In genomic region chr5:111077678-111078077, GRCh38 we compare ENCODE assay signal across 2 cellular contexts.
TF ChIP-seq lines count a peak whose summit lies in the region.

No MANE protein-coding gene starts in this region.

TF ChIP-seq in IMR-90, 13 proteins besides CTCF, POLR2A, EP300 and RAD21:
- no peak for TF ChIP-seq USF2 (IDR thresholded peaks at IDR 0.05; ENCODE audit: low read depth, low read length)
- TF ChIP-seq CEBPB (IDR thresholded peaks at IDR 0.05; ENCODE audit: low read depth, low read length) = peak; percentile 76

TF ChIP-seq in K562, 482 proteins besides CTCF, POLR2A, EP300 and RAD21:
- TF ChIP-seq ZNF780A (CRISPR knock-in tag; IDR thresholded peaks at IDR 0.05) (no peak), CEBPB (tag; IDR thresholded peaks at IDR 0.05) (peak; percentile 60), ARID1B (IDR thresholded peaks at IDR 0.05) (no peak), ATF3 (IDR thresholded peaks at IDR 0.05) (peak; percentile 37; the same call in 1 of the 2 replicates), ATF3 (CRISPR knock-in tag; conservative IDR thresholded peaks at IDR 0.05) (no peak), FOSL1 (tag; conservative IDR thresholded peaks at IDR 0.05) (no peak), CEBPG (CRISPR knock-in tag; IDR thresholded peaks at IDR 0.05) (no peak), CEBPG (tag; conservative IDR thresholded peaks at IDR 0.05 in 1 of 2, IDR thresholded peaks at IDR 0.05 in 1 of 2) (peak; percentile 70 to 91), LEF1 (IDR thresholded peaks at IDR 0.05) (no peak)
